Comparison of ENCODE assay signal across 19 cellular contexts in genomic region chr1:87305762-87306161, GRCh38. TPM values are rescaled to one million over a fixed set of nuclear protein-coding genes. Genes with fewer than 3 reads are reported as not detected.
DNase-seq lines count a peak whose midpoint lies in the region; ATAC-seq and TF ChIP-seq lines count a peak whose summit lies in the region.
"Had no signal": no experiment of that assay in that cellular context is flagged by ENCODE, and none has a peak within 500 bp of the region (broad histone marks: within the 10 kb centered on the region; RNA-seq: fewer than 3 reads in every experiment).

No MANE protein-coding gene starts in this region.

- POLR2A ChIA-PET in MCF 10A (lab: Yijun Ruan, JAX) = interaction anchor here (0.5 to 0.7 kb wide), 2 partner anchors 182 to 1006 kb away, joined by 3 to 4 read pairs; no protein-coding TSS in a partner anchor

- no peaks in the 10 kb centered on the region for H3K9me3 Mint-ChIP-seq in MCF 10A (ENCODE audit: unreplicated experiment)

- H3K4me3 Mint-ChIP-seq in MCF 10A (ENCODE audit: unreplicated experiment) = no peak overlapping the region
- H3K4me3 Mint-ChIP-seq: B cell had no signal

- intact Hi-C loops in MCF 10A (cut with micrococcal nuclease) = no loop called here

- no peaks in the 10 kb centered on the region for H3K36me3 Mint-ChIP-seq in MCF 10A (ENCODE audit: insufficient read depth, unreplicated experiment)

- BruUV-seq in MCF 10A (replicated peaks; lab: Mats Ljungman, UMichigan) = no TSS peak

- ATAC-seq in SK-N-SH treated with all-trans-retinoic acid at 6 μM for 48 hours (peak; percentile 97), HG03571 (IDR thresholded peaks at IDR 0.05; ENCODE audit: unreplicated experiment) (no peak), HG03025 (IDR thresholded peaks at IDR 0.05; ENCODE audit: low FRiP score, unreplicated experiment) (no peak)

- no peak overlapping the region for H3K27ac Mint-ChIP-seq in MCF 10A (ENCODE audit: low read depth, unreplicated experiment)
- H3K27ac Mint-ChIP-seq: B cell had no signal

- no peaks in the 10 kb centered on the region for H3K4me1 Mint-ChIP-seq in MCF 10A (ENCODE audit: insufficient read depth, unreplicated experiment)
- H3K4me1 Mint-ChIP-seq: B cell had no signal

- DNase-seq in GM03348 (ENCODE audit: low spot score) = peak; percentile 75
- peak; percentile 59 for DNase-seq in fibroblast of gingiva (ENCODE audit: low read depth)
- peak; percentile 33 for DNase-seq in retina
- no peak for DNase-seq in SKM-1 treated with dmso at 0.1 percent for 144 hours (lab: John Stamatoyannopoulos, UW; ENCODE audit: unreplicated experiment)
- no peak for DNase-seq in MCF 10A (ENCODE audit: unreplicated experiment)
- DNase-seq: ACHN; COR-L47; DMS79; NCI-H1105; NCI-H146; NCI-H2029; NCI-H226; NCI-H510A treated with DMSO at 0.1 percent for 48 hours; NCI-H748 treated with DMSO at 0.1 percent for 48 hours; NK-92 treated with Interleukin-12 subunit alpha and Interleukin-12 subunit beta, amount 100 ng/mL, for 24 hours had no signal

- CTCF ChIA-PET in MCF 10A (lab: Yijun Ruan, JAX) = interaction anchor here (7.3 kb wide), 1 partner anchor 13 kb away, joined by 58 read pairs; no protein-coding TSS in a partner anchor

- TF ChIP-seq CTCF in MCF 10A (IDR thresholded peaks at IDR 0.05; ENCODE audit: unreplicated experiment) = no peak

- peaks cover 21% of the 10 kb centered on the region for H3K27me3 Mint-ChIP-seq in MCF 10A (ENCODE audit: insufficient read depth, unreplicated experiment)

TF ChIP-seq in SK-N-SH treated with all-trans-retinoic acid at 6 μM for 48 hours, 23 proteins besides CTCF, POLR2A, EP300 and RAD21:
- TF ChIP-seq ARNTL (CRISPR knock-in tag; IDR thresholded peaks at IDR 0.05; ENCODE audit: borderline replicate concordance, low read depth) (no peak), ZFP3 (CRISPR knock-in tag; IDR thresholded peaks at IDR 0.05) (no peak), GLIS3 (CRISPR knock-in tag; IDR thresholded peaks at IDR 0.05) (no peak), CSDC2 (CRISPR knock-in tag; IDR thresholded peaks at IDR 0.05) (no peak), POU6F1 (CRISPR knock-in tag; IDR thresholded peaks at IDR 0.05; ENCODE audit: borderline replicate concordance, low read depth) (no peak), PPARA (CRISPR knock-in tag; IDR thresholded peaks at IDR 0.05; ENCODE audit: borderline replicate concordance) (no peak), TCF4 (CRISPR knock-in tag; IDR thresholded peaks at IDR 0.05; ENCODE audit: borderline replicate concordance) (peak; percentile 63; the same call in 1 of the 2 replicates), CREB5 (CRISPR knock-in tag; IDR thresholded peaks at IDR 0.05; ENCODE audit: low read depth) (no peak), ZNF70 (CRISPR knock-in tag; IDR thresholded peaks at IDR 0.05) (no peak), TOX (CRISPR knock-in tag; IDR thresholded peaks at IDR 0.05; ENCODE audit: borderline replicate concordance) (no peak), ESRRG (CRISPR knock-in tag; IDR thresholded peaks at IDR 0.05) (no peak), ZNF565 (CRISPR knock-in tag; conservative IDR thresholded peaks at IDR 0.05; ENCODE audit: low read depth) (no peak), ZNF8 (CRISPR knock-in tag; IDR thresholded peaks at IDR 0.05) (no peak), RARB (CRISPR knock-in tag; IDR thresholded peaks at IDR 0.05) (no peak), TSHZ2 (CRISPR knock-in tag; IDR thresholded peaks at IDR 0.05) (peak; percentile 74; the same call in 1 of the 2 replicates), ZC3H10 (CRISPR knock-in tag; IDR thresholded peaks at IDR 0.05) (no peak), ISL1 (CRISPR knock-in tag; IDR thresholded peaks at IDR 0.05) (peak; percentile 71), SNAI2 (CRISPR knock-in tag; IDR thresholded peaks at IDR 0.05) (0 out of 2 replicates have a peak, but pooled peaks have one; percentile 29), OSR1 (CRISPR knock-in tag; IDR thresholded peaks at IDR 0.05) (no peak), BACH2 (CRISPR knock-in tag; IDR thresholded peaks at IDR 0.05; ENCODE audit: borderline replicate concordance) (no peak), CSRNP3 (CRISPR knock-in tag; IDR thresholded peaks at IDR 0.05) (no peak), PATZ1 (CRISPR knock-in tag; IDR thresholded peaks at IDR 0.05; ENCODE audit: borderline replicate concordance) (no peak), ZFP30 (CRISPR knock-in tag; IDR thresholded peaks at IDR 0.05) (no peak)

RNA-seq across cellular contexts. Expression of gene LMO4, which starts 22.9 kb away (rescaled TPM):
- total RNA-seq in MCF 10A (2022) = 23.4 and 29.4 TPM in 2 replicates

Comparison
In these comparisons a context has a peak if more than half of its experiments do, and no peak if none do; other contexts are left out.
1. DNase-seq: peak in GM03348 (single experiment), fibroblast of gingiva (single experiment) and retina (single experiment); none in SKM-1 treated with dmso at 0.1 percent for 144 hours (single experiment) and MCF 10A (single experiment).